ENCODE assay signal across 17 cellular contexts in genomic region chr14:94677747-94678146, GRCh38.
DNase-seq lines count a peak whose midpoint lies in the region; ATAC-seq and TF ChIP-seq lines count a peak whose summit lies in the region.
"Had no signal": no experiment of that assay in that cellular context is flagged by ENCODE, and none has a peak within 500 bp of the region (broad histone marks: within the 10 kb centered on the region; RNA-seq: fewer than 3 reads in every experiment).

No MANE protein-coding gene starts in this region.

- no peak for DNase-seq in WTC11 (ENCODE audit: low spot score)
- DNase-seq in islet precursor cell: peak; percentile 42
- peak; percentile 15 for DNase-seq in stomach
- DNase-seq in SW480 (ENCODE audit: low spot score): no peak
- no peak for DNase-seq in gastrocnemius medialis
- no peak for DNase-seq in NCI-H1436 treated with DMSO at 0.1 percent for 48 hours (lab: John Stamatoyannopoulos, UW)
- DNase-seq: C1 segment of cervical spinal cord, DMS 273 treated with DMSO at 0.1 percent for 48 hours, GF-D8, HCEC 1CT, KBM-7, NCI-H1436, NCI-H2029 treated with DMSO at 0.1 percent for 48 hours, NCI-H2171 treated with DMSO at 0.1 percent for 48 hours, NCI-H446 treated with DMSO at 0.1 percent for 48 hours, PC-9 had no signal

- H3K27me3 ChIP-seq in stomach (peaks cover 0 to 50% (median 4%) of the 10 kb centered on the region in 3 donors), gastrocnemius medialis (peaks cover 0 to 4% (median 0%) of the 10 kb centered on the region in 3 donors)

- no peaks in the 10 kb centered on the region for H3K36me3 ChIP-seq in stomach
- no peaks in the 10 kb centered on the region for H3K36me3 ChIP-seq in gastrocnemius medialis

- H3K27ac ChIP-seq in stomach (no peak overlapping the region), gastrocnemius medialis (no peak overlapping the region)
- H3K27ac ChIP-seq: PC-9 had no signal

- H3K4me3 ChIP-seq in stomach (no peak overlapping the region), gastrocnemius medialis (no peak overlapping the region)
- H3K4me3 ChIP-seq: PC-9 had no signal

- ATAC-seq in WTC11 (no peak), gastrocnemius medialis (no peak)

- H3K27ac Mint-ChIP-seq in WTC11: no peak overlapping the region

- TF ChIP-seq EP300 in Ishikawa (IDR thresholded peaks at IDR 0.05; ENCODE audit: borderline replicate concordance) (no peak), stomach (IDR thresholded peaks at IDR 0.05) (no peak)

- H3K9me3 ChIP-seq in stomach (no peaks in the 10 kb centered on the region), gastrocnemius medialis (no peaks in the 10 kb centered on the region)

- TF ChIP-seq CTCF in WTC11 (IDR thresholded peaks at IDR 0.05): no peak
- no peak for TF ChIP-seq CTCF in stomach (IDR thresholded peaks at IDR 0.05)
- no peak for TF ChIP-seq CTCF in gastrocnemius medialis (IDR thresholded peaks at IDR 0.05 in 4 of 5, conservative IDR thresholded peaks at IDR 0.05 in 1 of 5)

- in situ Hi-C loops in gastrocnemius medialis (cut with MboI; ENCODE audit: low sequenced_read_pairs in 4 of 4): loop anchor here in 2 of 4 donors (25.0 kb wide), 2 partner anchors 410 to 760 kb away; no protein-coding TSS in a partner anchor

- peaks cover 16% of the 10 kb centered on the region; the same call in 1 of the 2 replicates for H3K4me1 Mint-ChIP-seq in WTC11

- intact Hi-C loops in stomach (cut with DNase I; ENCODE audit: low total_unique reads): no loop called here
- intact Hi-C loops in gastrocnemius medialis (cut with DNase I; ENCODE audit: low total_unique reads): no loop called here

- H3K4me1 ChIP-seq in stomach: no peaks in the 10 kb centered on the region
- no peaks in the 10 kb centered on the region for H3K4me1 ChIP-seq in gastrocnemius medialis

- H3K4me3 Mint-ChIP-seq in WTC11: no peak overlapping the region

- 0 out of 2 replicates have a peak, but pooled peaks cover 3% of the 10 kb centered on the region for H3K9me3 Mint-ChIP-seq in WTC11

- no peaks in the 10 kb centered on the region for H3K27me3 Mint-ChIP-seq in WTC11 (ENCODE audit: low read depth)

- TF ChIP-seq RAD21 in Ishikawa (IDR thresholded peaks at IDR 0.05; ENCODE audit: low read depth): no peak

- POLR2A ChIA-PET in WTC11 (lab: Charles Lee): no interaction called here

- TF ChIP-seq POLR2A in stomach (IDR thresholded peaks at IDR 0.05) (no peak), gastrocnemius medialis (IDR thresholded peaks at IDR 0.05) (no peak)

- 72 to 90% (median 80%) methylated on average over 6 of the region's 6 CpGs for WGBS in stomach, 5 donors

- CTCF ChIA-PET in WTC11 (lab: Charles Lee): interaction anchor here (1.2 kb wide), 1 partner anchor 244 kb away, joined by 3 read pairs; no protein-coding TSS in a partner anchor

- no peaks in the 10 kb centered on the region for H3K36me3 Mint-ChIP-seq in WTC11

TF ChIP-seq in Ishikawa, 13 proteins besides CTCF, POLR2A, EP300 and RAD21:
- TF ChIP-seq, protein P1, sequence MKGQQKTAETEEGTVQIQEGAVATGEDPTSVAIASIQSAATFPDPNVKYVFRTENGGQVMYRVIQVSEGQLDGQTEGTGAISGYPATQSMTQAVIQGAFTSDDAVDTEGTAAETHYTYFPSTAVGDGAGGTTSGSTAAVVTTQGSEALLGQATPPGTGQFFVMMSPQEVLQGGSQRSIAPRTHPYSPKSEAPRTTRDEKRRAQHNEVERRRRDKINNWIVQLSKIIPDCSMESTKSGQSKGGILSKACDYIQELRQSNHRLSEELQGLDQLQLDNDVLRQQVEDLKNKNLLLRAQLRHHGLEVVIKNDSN (IDR thresholded peaks at IDR 0.05): 0 out of 2 replicates have a peak, but pooled peaks have one; percentile 35
- TF ChIP-seq TEAD4 (IDR thresholded peaks at IDR 0.05): no peak
- no peak for TF ChIP-seq NFIC (IDR thresholded peaks at IDR 0.05)
- no peak for TF ChIP-seq CEBPB (IDR thresholded peaks at IDR 0.05)
- no peak for TF ChIP-seq ZBTB7A (IDR thresholded peaks at IDR 0.05; ENCODE audit: low read depth)
- TF ChIP-seq EGR1 (IDR thresholded peaks at IDR 0.05): no peak
- TF ChIP-seq FOXM1 (IDR thresholded peaks at IDR 0.05; ENCODE audit: borderline replicate concordance, low read depth): no peak

TF ChIP-seq in WTC11, 78 proteins besides CTCF, POLR2A, EP300 and RAD21:
- TF ChIP-seq NFYB (CRISPR knock-in tag; conservative IDR thresholded peaks at IDR 0.05; ENCODE audit: low read depth) (peak; percentile 32; the same call in 1 of the 2 replicates), GABPB1 (CRISPR knock-in tag; IDR thresholded peaks at IDR 0.05) (no peak), GTF2I (CRISPR knock-in tag; conservative IDR thresholded peaks at IDR 0.05) (no peak)
- TF ChIP-seq, protein P2, sequence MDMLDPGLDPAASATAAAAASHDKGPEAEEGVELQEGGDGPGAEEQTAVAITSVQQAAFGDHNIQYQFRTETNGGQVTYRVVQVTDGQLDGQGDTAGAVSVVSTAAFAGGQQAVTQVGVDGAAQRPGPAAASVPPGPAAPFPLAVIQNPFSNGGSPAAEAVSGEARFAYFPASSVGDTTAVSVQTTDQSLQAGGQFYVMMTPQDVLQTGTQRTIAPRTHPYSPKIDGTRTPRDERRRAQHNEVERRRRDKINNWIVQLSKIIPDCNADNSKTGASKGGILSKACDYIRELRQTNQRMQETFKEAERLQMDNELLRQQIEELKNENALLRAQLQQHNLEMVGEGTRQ (CRISPR knock-in tag; IDR thresholded peaks at IDR 0.05): peak; percentile 77
- TF ChIP-seq, protein P1 (CRISPR knock-in tag; IDR thresholded peaks at IDR 0.05): peak; percentile 66; the same call in 1 of the 2 replicates

Comparison
In these comparisons a context has a peak if more than half of its experiments do, and no peak if none do; other contexts are left out.
1. DNase-seq: peak in islet precursor cell (single experiment) and stomach (single experiment); none in WTC11 (single experiment), SW480 (single experiment), gastrocnemius medialis (0 of 2) and NCI-H1436 treated with DMSO at 0.1 percent for 48 hours (single experiment).